Comparison of ENCODE assay signal across 8 cellular contexts in the genomic region with DNA sequence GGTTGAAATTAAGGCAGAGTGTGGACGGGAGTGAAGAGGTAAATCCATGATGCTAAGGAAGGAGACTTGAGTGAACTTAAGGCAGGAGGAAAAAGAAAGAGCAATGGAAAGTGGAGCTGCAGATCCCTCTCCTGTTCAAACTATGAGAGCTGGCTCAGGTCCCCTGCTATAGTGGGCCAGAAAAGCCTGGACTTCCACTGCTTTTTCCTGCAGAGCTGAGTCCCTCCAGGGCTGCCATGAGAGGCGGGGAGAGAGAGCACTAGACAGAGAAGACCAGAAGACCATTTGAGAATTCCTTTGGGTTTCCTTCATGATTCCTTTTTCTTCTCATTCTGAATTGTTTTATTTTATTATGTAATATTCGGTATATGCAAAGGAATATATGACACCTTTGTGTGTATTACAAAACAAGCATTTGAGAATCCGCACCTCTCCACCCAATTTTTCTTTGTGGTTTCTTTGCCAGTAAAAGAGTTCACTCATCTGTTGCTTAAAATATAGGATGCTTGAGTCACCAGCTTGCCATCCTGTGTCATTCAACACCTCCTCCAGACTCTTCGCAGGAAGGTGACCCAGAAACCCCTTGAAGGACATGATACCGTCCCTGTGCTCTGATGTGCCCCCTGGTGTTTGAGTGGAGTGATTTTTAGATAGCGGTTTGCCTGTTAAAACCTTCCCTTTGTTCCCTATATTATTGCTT. TPM values are rescaled to one million over a fixed set of nuclear protein-coding genes. Genes with fewer than 3 reads are reported as not detected.
DNase-seq lines count a peak whose midpoint lies in the region; ATAC-seq and TF ChIP-seq lines count a peak whose summit lies in the region.

No MANE protein-coding gene starts in this region.

- H3K4me1 ChIP-seq in lower lobe of right lung: peaks cover 24% of the 10 kb centered on the region

- H3K27ac ChIP-seq in lower lobe of right lung: no peak overlapping the region

- DNase-seq in NCI-H1694 (lab: John Stamatoyannopoulos, UW) (peak; percentile 29), choroid plexus epithelial cell (ENCODE audit: low read depth) (peak; percentile 77), lower lobe of right lung (no peak)
- peak; percentile 52 for DNase-seq in activated CD4-positive, alpha-beta T cell treated with anti-CD3 and anti-CD28 coated beads for 1 hour
- DNase-seq in stimulated activated CD8-positive, alpha-beta memory T cell treated with anti-CD3 and anti-CD28 coated beads, Interleukin-2, amount 100 ng/mL, for 48 hours (ENCODE audit: low read depth in 2 of 2): peak; percentile 61 to 68

- intact Hi-C loops in lower lobe of right lung (cut with DNase I): no loop called here

- H3K27me3 ChIP-seq in lower lobe of right lung (ENCODE audit: low read depth): no peaks in the 10 kb centered on the region

- no peaks in the 10 kb centered on the region for H3K9me3 ChIP-seq in lower lobe of right lung

- H3K4me3 ChIP-seq in choroid plexus epithelial cell (ENCODE audit: low read depth, low read length) (no peak overlapping the region), lower lobe of right lung (no peak overlapping the region)

- ATAC-seq in lower lobe of right lung (peak; percentile 41 to 69), GM21723 (IDR thresholded peaks at IDR 0.05; ENCODE audit: unreplicated experiment) (no peak), GM19324 (IDR thresholded peaks at IDR 0.05; ENCODE audit: low FRiP score, unreplicated experiment) (no peak)

- TF ChIP-seq CTCF in GM12873 (IDR thresholded peaks at IDR 0.05; ENCODE audit: insufficient read depth, low read depth, low read length, missing control alignments) (peak; percentile 80), choroid plexus epithelial cell (conservative IDR thresholded peaks at IDR 0.05; ENCODE audit: low read depth, low read length) (peak; percentile 83), lower lobe of right lung (IDR thresholded peaks at IDR 0.05) (peak; percentile 46)

- H3K36me3 ChIP-seq in lower lobe of right lung: no peaks in the 10 kb centered on the region

RNA-seq across cellular contexts. Expression of a gene that starts 24.4 kb away (rescaled TPM):
- total RNA-seq in lower lobe of right lung: 132 TPM

RNA-seq across cellular contexts. Expression of a gene that starts 56.8 kb away (rescaled TPM):
- 7.9 TPM for total RNA-seq in lower lobe of right lung

RNA-seq across cellular contexts. Expression of a gene that starts 57.6 kb away (rescaled TPM):
- total RNA-seq in lower lobe of right lung: not detected

Comparison
In these comparisons a context has a peak if more than half of its experiments do, and no peak if none do; other contexts are left out.
1. ATAC-seq: peak in lower lobe of right lung (2 of 2); none in GM21723 (single experiment) and GM19324 (single experiment).
2. Peak in every context shown above with its lines, with median percentiles within 50 percentile points of each other: CTCF ChIP-seq.